ENCODE assay signal across 8 cellular contexts in the genomic region with DNA sequence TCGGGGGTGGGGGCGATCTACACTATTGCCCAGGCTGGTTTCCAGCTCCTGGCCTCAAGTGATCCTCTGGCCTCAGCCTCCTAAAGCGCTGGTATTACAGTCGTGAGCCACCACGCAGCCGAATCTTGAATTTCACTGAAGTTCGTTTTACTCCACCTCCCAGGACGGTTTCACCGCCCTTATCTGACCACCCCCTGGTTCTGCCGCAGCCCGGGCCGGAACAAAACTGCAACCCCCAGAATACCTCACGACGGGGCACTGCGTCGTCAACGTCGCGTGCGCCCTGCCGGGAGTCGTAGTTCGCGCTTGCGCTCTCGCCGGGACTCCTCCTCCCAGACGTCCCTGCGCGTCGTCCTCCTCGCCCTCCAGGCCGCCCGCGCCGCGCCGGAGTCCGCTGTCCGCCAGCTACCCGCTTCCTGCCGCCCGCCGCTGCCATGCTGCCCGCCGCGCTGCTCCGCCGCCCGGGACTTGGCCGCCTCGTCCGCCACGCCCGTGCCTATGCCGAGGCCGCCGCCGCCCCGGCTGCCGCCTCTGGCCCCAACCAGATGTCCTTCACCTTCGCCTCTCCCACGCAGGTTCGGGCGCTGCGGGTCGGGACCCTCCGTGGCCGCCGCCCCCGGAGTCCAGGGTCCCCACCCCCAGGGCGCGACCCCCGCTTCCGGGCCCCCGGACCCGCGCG. TPM values are rescaled to one million over a fixed set of nuclear protein-coding genes. Genes with fewer than 3 reads are reported as not detected.
DNase-seq lines count a peak whose midpoint lies in the region; TF ChIP-seq lines count a peak whose summit lies in the region.

ATP5F1D (plus strand) TSS at position 335 of the 679 bp plus-strand sequence; CDS start at position 435, 100 bp downstream.

- TF ChIP-seq CTCF in suprapubic skin (IDR thresholded peaks at IDR 0.05) = no peak

- CTCF ChIA-PET in HEK293T (lab: Yijun Ruan, JAX) = interaction anchor here (0.6 to 1.5 kb wide), 3 partner anchors 21 to 319 kb away, joined by 3 to 8 read pairs (median 5); no protein-coding TSS in a partner anchor

- H3K9me3 Mint-ChIP-seq in activated naive CD4-positive, alpha-beta T cell treated with anti-CD3 and anti-CD28 coated beads, Interleukin-2, amount 50 U/mL, for 24 hours = no peaks in the 10 kb centered on the region

- H3K27me3 Mint-ChIP-seq in activated naive CD4-positive, alpha-beta T cell treated with anti-CD3 and anti-CD28 coated beads, Interleukin-2, amount 50 U/mL, for 24 hours = peaks cover 6% of the 10 kb centered on the region

- H3K36me3 Mint-ChIP-seq in activated naive CD4-positive, alpha-beta T cell treated with anti-CD3 and anti-CD28 coated beads, Interleukin-2, amount 50 U/mL, for 24 hours = no peaks in the 10 kb centered on the region

- H3K27ac ChIP-seq in suprapubic skin = peak within 1 kb of the TSS; percentile 91

- TF ChIP-seq POLR2A in suprapubic skin (IDR thresholded peaks at IDR 0.05) = peak; percentile 33 to 38

- peak within 1 kb of the TSS; percentile 97 for H3K4me3 ChIP-seq in suprapubic skin

- under 1% methylated on average over 21 of the region's 79 CpGs for WGBS in suprapubic skin

- no peaks in the 10 kb centered on the region for H3K36me3 ChIP-seq in suprapubic skin

- H3K4me3 Mint-ChIP-seq in activated naive CD4-positive, alpha-beta T cell treated with anti-CD3 and anti-CD28 coated beads, Interleukin-2, amount 50 U/mL, for 24 hours = peak within 1 kb of the TSS; percentile 92

- no peaks in the 10 kb centered on the region for H3K9me3 ChIP-seq in suprapubic skin

- H3K27ac Mint-ChIP-seq in activated naive CD4-positive, alpha-beta T cell treated with anti-CD3 and anti-CD28 coated beads, Interleukin-2, amount 50 U/mL, for 24 hours = peak within 1 kb of the TSS; percentile 91

- peaks cover 7% of the 10 kb centered on the region for H3K27me3 ChIP-seq in suprapubic skin

- peaks cover 22% of the 10 kb centered on the region for H3K4me1 Mint-ChIP-seq in activated naive CD4-positive, alpha-beta T cell treated with anti-CD3 and anti-CD28 coated beads, Interleukin-2, amount 50 U/mL, for 24 hours

- peaks cover 88% of the 10 kb centered on the region for H3K4me1 ChIP-seq in suprapubic skin

- no peak for TF ChIP-seq EP300 in suprapubic skin (IDR thresholded peaks at IDR 0.05)

- POLR2A ChIA-PET in HEK293T (lab: Yijun Ruan, JAX) = interaction anchor here (0.9 to 10.1 kb wide), 5 partner anchors 19 to 32 kb away, joined by 3 to 375 read pairs (median 4); partner anchors contain the start of gene CIRBP

- DNase-seq in EL (peak; percentile 95), HEK293T (ENCODE audit: extremely low spot score) (peak; percentile 89), NCI-H1105 treated with DMSO at 0.1 percent for 48 hours (lab: John Stamatoyannopoulos, UW) (peak; percentile 90), SKM-1 treated with dmso at 0.1 percent for 144 hours (lab: John Stamatoyannopoulos, UW; ENCODE audit: unreplicated experiment) (peak; percentile 78), globus pallidus (ENCODE audit: low spot score) (peak; percentile 92), occipital lobe (lab: John Stamatoyannopoulos, UW) (peak; percentile 90), suprapubic skin (ENCODE audit: low spot score in 2 of 2) (peak; percentile 95 to 98)

TF ChIP-seq in HEK293T, 16 proteins besides CTCF, POLR2A, EP300 and RAD21:
- TF ChIP-seq L3MBTL2 (conservative IDR thresholded peaks at IDR 0.05) (peak; percentile 57; the same call in 1 of the 2 replicates), FOXA1 (IDR thresholded peaks at IDR 0.05) (no peak), SP1 (IDR thresholded peaks at IDR 0.05) (no peak), SUZ12 (IDR thresholded peaks at IDR 0.05) (no peak)

RNA-seq across cellular contexts. Expression of gene ATP5F1D, which starts in this region (rescaled TPM):
- total RNA-seq in occipital lobe (11.9 TPM), suprapubic skin (100 to 1,000 TPM; 102 to 205 (median 137) TPM)

Comparison
In these comparisons a context has a peak if more than half of its experiments do, and no peak if none do; other contexts are left out.
1. Peak in every context shown above with its lines: DNase-seq, H3K4me3 ChIP-seq and H3K27ac ChIP-seq.